In the genomic region with DNA sequence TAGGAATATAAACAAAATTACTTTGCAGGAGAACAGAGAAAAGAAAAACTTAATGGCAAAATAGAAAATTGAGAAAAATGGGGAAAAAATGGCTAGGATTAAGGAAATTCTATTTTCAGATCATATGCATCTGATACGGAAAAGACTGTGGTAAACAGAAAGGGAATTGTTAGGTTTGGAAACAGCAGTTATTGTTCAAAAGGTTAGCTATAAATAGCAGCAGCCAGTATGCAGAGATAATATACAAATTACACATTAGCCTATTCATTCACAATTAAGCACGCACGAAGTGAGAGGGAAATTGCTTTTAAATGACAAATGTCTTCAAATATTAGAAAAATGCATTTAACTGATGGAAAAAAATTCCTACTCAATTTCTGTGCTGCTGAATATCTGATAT, we compare ENCODE assay signal across 1 cellular context.
TF ChIP-seq lines count a peak whose summit lies in the region.

No MANE protein-coding gene starts in this region.

TF ChIP-seq in GM23338, 12 proteins besides CTCF, POLR2A, EP300 and RAD21 (continued from another document):
- TF ChIP-seq, protein P1, sequence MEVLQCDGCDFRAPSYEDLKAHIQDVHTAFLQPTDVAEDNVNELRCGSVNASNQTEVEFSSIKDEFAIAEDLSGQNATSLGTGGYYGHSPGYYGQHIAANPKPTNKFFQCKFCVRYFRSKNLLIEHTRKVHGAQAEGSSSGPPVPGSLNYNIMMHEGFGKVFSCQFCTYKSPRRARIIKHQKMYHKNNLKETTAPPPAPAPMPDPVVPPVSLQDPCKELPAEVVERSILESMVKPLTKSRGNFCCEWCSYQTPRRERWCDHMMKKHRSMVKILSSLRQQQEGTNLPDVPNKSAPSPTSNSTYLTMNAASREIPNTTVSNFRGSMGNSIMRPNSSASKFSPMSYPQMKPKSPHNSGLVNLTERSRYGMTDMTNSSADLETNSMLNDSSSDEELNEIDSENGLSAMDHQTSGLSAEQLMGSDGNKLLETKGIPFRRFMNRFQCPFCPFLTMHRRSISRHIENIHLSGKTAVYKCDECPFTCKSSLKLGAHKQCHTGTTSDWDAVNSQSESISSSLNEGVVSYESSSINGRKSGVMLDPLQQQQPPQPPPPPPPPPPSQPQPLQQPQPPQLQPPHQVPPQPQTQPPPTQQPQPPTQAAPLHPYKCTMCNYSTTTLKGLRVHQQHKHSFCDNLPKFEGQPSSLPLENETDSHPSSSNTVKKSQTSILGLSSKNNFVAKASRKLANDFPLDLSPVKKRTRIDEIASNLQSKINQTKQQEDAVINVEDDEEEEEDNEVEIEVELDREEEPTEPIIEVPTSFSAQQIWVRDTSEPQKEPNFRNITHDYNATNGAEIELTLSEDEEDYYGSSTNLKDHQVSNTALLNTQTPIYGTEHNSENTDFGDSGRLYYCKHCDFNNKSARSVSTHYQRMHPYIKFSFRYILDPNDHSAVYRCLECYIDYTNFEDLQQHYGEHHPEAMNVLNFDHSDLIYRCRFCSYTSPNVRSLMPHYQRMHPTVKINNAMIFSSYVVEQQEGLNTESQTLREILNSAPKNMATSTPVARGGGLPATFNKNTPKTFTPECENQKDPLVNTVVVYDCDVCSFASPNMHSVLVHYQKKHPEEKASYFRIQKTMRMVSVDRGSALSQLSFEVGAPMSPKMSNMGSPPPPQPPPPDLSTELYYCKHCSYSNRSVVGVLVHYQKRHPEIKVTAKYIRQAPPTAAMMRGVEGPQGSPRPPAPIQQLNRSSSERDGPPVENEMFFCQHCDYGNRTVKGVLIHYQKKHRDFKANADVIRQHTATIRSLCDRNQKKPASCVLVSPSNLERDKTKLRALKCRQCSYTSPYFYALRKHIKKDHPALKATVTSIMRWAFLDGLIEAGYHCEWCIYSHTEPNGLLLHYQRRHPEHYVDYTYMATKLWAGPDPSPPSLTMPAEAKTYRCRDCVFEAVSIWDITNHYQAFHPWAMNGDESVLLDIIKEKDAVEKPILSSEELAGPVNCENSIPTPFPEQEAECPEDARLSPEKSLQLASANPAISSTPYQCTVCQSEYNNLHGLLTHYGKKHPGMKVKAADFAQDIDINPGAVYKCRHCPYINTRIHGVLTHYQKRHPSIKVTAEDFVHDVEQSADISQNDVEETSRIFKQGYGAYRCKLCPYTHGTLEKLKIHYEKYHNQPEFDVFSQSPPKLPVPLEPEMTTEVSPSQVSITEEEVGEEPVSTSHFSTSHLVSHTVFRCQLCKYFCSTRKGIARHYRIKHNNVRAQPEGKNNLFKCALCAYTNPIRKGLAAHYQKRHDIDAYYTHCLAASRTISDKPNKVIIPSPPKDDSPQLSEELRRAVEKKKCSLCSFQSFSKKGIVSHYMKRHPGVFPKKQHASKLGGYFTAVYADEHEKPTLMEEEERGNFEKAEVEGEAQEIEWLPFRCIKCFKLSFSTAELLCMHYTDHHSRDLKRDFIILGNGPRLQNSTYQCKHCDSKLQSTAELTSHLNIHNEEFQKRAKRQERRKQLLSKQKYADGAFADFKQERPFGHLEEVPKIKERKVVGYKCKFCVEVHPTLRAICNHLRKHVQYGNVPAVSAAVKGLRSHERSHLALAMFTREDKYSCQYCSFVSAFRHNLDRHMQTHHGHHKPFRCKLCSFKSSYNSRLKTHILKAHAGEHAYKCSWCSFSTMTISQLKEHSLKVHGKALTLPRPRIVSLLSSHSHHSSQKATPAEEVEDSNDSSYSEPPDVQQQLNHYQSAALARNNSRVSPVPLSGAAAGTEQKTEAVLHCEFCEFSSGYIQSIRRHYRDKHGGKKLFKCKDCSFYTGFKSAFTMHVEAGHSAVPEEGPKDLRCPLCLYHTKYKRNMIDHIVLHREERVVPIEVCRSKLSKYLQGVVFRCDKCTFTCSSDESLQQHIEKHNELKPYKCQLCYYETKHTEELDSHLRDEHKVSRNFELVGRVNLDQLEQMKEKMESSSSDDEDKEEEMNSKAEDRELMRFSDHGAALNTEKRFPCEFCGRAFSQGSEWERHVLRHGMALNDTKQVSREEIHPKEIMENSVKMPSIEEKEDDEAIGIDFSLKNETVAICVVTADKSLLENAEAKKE (CRISPR knock-in tag; IDR thresholded peaks at IDR 0.05): no peak
- no peak for TF ChIP-seq JUNB (IDR thresholded peaks at IDR 0.05; ENCODE audit: unreplicated experiment)
- TF ChIP-seq NANOG (IDR thresholded peaks at IDR 0.05; ENCODE audit: borderline replicate concordance): no peak
- TF ChIP-seq EZH2phosphoT487 (IDR thresholded peaks at IDR 0.05; ENCODE audit: unreplicated experiment): no peak
- TF ChIP-seq, protein P2, sequence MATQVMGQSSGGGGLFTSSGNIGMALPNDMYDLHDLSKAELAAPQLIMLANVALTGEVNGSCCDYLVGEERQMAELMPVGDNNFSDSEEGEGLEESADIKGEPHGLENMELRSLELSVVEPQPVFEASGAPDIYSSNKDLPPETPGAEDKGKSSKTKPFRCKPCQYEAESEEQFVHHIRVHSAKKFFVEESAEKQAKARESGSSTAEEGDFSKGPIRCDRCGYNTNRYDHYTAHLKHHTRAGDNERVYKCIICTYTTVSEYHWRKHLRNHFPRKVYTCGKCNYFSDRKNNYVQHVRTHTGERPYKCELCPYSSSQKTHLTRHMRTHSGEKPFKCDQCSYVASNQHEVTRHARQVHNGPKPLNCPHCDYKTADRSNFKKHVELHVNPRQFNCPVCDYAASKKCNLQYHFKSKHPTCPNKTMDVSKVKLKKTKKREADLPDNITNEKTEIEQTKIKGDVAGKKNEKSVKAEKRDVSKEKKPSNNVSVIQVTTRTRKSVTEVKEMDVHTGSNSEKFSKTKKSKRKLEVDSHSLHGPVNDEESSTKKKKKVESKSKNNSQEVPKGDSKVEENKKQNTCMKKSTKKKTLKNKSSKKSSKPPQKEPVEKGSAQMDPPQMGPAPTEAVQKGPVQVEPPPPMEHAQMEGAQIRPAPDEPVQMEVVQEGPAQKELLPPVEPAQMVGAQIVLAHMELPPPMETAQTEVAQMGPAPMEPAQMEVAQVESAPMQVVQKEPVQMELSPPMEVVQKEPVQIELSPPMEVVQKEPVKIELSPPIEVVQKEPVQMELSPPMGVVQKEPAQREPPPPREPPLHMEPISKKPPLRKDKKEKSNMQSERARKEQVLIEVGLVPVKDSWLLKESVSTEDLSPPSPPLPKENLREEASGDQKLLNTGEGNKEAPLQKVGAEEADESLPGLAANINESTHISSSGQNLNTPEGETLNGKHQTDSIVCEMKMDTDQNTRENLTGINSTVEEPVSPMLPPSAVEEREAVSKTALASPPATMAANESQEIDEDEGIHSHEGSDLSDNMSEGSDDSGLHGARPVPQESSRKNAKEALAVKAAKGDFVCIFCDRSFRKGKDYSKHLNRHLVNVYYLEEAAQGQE (IDR thresholded peaks at IDR 0.05; ENCODE audit: unreplicated experiment): no peak
- no peak for TF ChIP-seq EZH2 (IDR thresholded peaks at IDR 0.05; ENCODE audit: low read depth, unreplicated experiment)
- no peak for TF ChIP-seq ZNF331 (CRISPR knock-in tag; IDR thresholded peaks at IDR 0.05; ENCODE audit: low read depth)
